In genomic region chr1:247365023-247365422, GRCh38 we compare ENCODE assay signal across 27 cellular contexts.
"Had no signal": no experiment of that assay in that cellular context is flagged by ENCODE, and none has a peak within 500 bp of the region (broad histone marks: within the 10 kb centered on the region; RNA-seq: fewer than 3 reads in every experiment).

No MANE protein-coding gene starts in this region.

- H3K9me3 ChIP-seq: colonic mucosa, esophagus squamous epithelium, gastrocnemius medialis, heart right ventricle, lower lobe of right lung had no signal

- H3K9me3 Mint-ChIP-seq: effector memory CD8-positive, alpha-beta T cell had no signal

- H3K36me3 ChIP-seq: colonic mucosa, esophagus squamous epithelium, gastrocnemius medialis, heart right ventricle, left lung, lower lobe of right lung had no signal

- FAIRE-seq: endometrium, islet of Langerhans, keratinocyte had no signal

- H3K4me3 ChIP-seq: colonic mucosa, esophagus squamous epithelium, gastrocnemius medialis, heart right ventricle, left lung, lower lobe of right lung had no signal

- DNase-seq: colonic mucosa; cortex of kidney; effector CD8-positive, alpha-beta T cell; effector memory CD8-positive, alpha-beta T cell; endodermal cell; erythroblast; esophagus squamous epithelium; foreskin fibroblast; foreskin melanocyte; gastrocnemius medialis; glutamatergic neuron; head of caudate nucleus; heart right ventricle; hippocampal formation; left cardiac atrium; left lung; left ventricle myocardium superior; lower lobe of right lung; mesendoderm; midbrain; naive thymus-derived CD4-positive, alpha-beta T cell had no signal

- H3K36me3 Mint-ChIP-seq: naive thymus-derived CD4-positive, alpha-beta T cell had no signal

- ATAC-seq: effector memory CD8-positive, alpha-beta T cell; esophagus mucosa; gastrocnemius medialis; heart right ventricle; left cardiac atrium; left lung; left ventricle myocardium superior; lower lobe of right lung; naive thymus-derived CD4-positive, alpha-beta T cell had no signal

- H3K4me3 Mint-ChIP-seq: dendritic cell treated with granulocyte-macrophage colony-stimulating factor and Interleukin-4, amounts not matched to agents 40 ng/mL and 50 ng/mL, for 4 days; effector memory CD8-positive, alpha-beta T cell; endodermal cell; naive thymus-derived CD4-positive, alpha-beta T cell had no signal

- H3K27ac Mint-ChIP-seq: dendritic cell treated with granulocyte-macrophage colony-stimulating factor and Interleukin-4, amounts not matched to agents 40 ng/mL and 50 ng/mL, for 4 days; effector memory CD8-positive, alpha-beta T cell; endodermal cell; naive thymus-derived CD4-positive, alpha-beta T cell had no signal

- H3K27ac ChIP-seq: colonic mucosa, epithelial cell of prostate, esophagus squamous epithelium, gastrocnemius medialis, heart right ventricle, left lung, lower lobe of right lung had no signal

- H3K27me3 ChIP-seq: colonic mucosa, gastrocnemius medialis had no signal

- H3K4me1 ChIP-seq: colonic mucosa had no signal
